Comparison of ENCODE assay signal across 27 cellular contexts in the genomic region with DNA sequence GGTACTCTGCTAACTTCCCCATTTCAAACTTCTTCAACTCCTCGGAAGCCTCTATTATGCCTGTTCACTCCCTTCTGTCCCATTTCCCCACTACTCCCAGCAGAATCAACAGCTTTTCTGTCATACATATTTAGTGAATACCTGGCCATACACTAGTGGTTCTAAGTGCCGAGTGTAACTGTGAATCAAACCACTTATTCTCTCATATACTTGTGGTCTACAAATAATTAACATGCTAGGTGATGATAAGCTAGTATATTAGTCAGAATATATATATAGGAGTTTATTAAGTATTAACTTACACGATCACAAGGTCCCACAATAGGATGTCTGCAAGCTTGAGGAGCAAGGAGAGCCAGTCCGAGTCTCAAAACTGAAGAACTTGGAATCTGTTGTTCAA.
"Had no signal": no experiment of that assay in that cellular context is flagged by ENCODE, and none has a peak within 500 bp of the region (broad histone marks: within the 10 kb centered on the region; RNA-seq: fewer than 3 reads in every experiment).

No MANE protein-coding gene starts in this region.

- DNase-seq: activated CD4-positive, alpha-beta memory T cell treated with anti-CD3 and anti-CD28 coated beads for 36 hours; activated CD4-positive, alpha-beta T cell treated with anti-CD3 and anti-CD28 coated beads, Interleukin-2, amount 10 ng/mL, durations not matched to agents 24 days and 14 days; activated CD4-positive, CD25-positive, alpha-beta regulatory T cell treated with anti-CD3 and anti-CD28 coated beads, Interleukin-2, amount 50 U/mL, for 72 hours; activated CD8-positive, alpha-beta memory T cell treated with anti-CD3 and anti-CD28 coated beads, Interleukin-2, amount 50 U/mL, for 4 hours; activated effector memory CD4-positive, alpha-beta T cell treated with anti-CD3 and anti-CD28 coated beads, Interleukin-2, amount 50 U/mL, for 16 hours; activated naive CD4-positive, alpha-beta T cell treated with anti-CD3 and anti-CD28 coated beads for 36 hours; activated naive CD8-positive, alpha-beta T cell treated with anti-CD3 and anti-CD28 coated beads, Interleukin-2, amount 10 ng/mL, durations not matched to agents 7 days and 5 days; activated T-cell treated with anti-CD3 and anti-CD28 coated beads, Interleukin-2, amount 50 U/mL, for 1 hour; cerebellar nuclear complex; colonic mucosa; effector CD8-positive, alpha-beta T cell; glutamatergic neuron; left ventricle myocardium inferior; naive thymus-derived CD4-positive, alpha-beta T cell; ovary; retina; stimulated activated CD4-positive, alpha-beta T cell treated with anti-CD3 and anti-CD28 coated beads, Interleukin-1b, Interleukin-23, amount 100 ng/mL, for 48 hours; stimulated activated CD4-positive, alpha-beta T cell treated with anti-CD3 and anti-CD28 coated beads, Interleukin-4, amount 100 ng/mL, for 4 hours; stimulated activated naive B cell treated with anti-CD40 and anti-IgM and Interleukin-4, amounts not matched to agents 10 μg/mL and 1 μg/mL and 100 μg/mL, for 72 hours; stomach; T1000; tibial artery; upper lobe of right lung; WERI-Rb-1 had no signal

- ATAC-seq: naive thymus-derived CD4-positive, alpha-beta T cell; stimulated activated naive B cell treated with anti-CD40 and anti-IgM and Interleukin-4, amounts not matched to agents 10 μg/mL and 1 μg/mL and 100 μg/mL, for 72 hours; upper lobe of right lung had no signal

- H3K36me3 Mint-ChIP-seq: activated CD4-positive, alpha-beta memory T cell treated with anti-CD3 and anti-CD28 coated beads for 36 hours; activated naive CD8-positive, alpha-beta T cell treated with anti-CD3 and anti-CD28 coated beads, Interleukin-2, amount 10 ng/mL, durations not matched to agents 7 days and 5 days; brain; naive thymus-derived CD4-positive, alpha-beta T cell; stimulated activated naive B cell treated with anti-CD40 and anti-IgM and Interleukin-4, amounts not matched to agents 10 μg/mL and 1 μg/mL and 100 μg/mL, for 72 hours had no signal

- H3K27me3 Mint-ChIP-seq: activated CD4-positive, alpha-beta memory T cell treated with anti-CD3 and anti-CD28 coated beads for 36 hours; activated CD4-positive, alpha-beta T cell treated with anti-CD3 and anti-CD28 coated beads, Interleukin-2, amount 10 ng/mL, durations not matched to agents 24 days and 14 days; activated naive CD8-positive, alpha-beta T cell treated with anti-CD3 and anti-CD28 coated beads, Interleukin-2, amount 10 ng/mL, durations not matched to agents 7 days and 5 days; brain; naive thymus-derived CD4-positive, alpha-beta T cell; progenitor cell of endocrine pancreas; stimulated activated naive B cell treated with anti-CD40 and anti-IgM and Interleukin-4, amounts not matched to agents 10 μg/mL and 1 μg/mL and 100 μg/mL, for 72 hours had no signal

- H3K4me1 Mint-ChIP-seq: activated CD4-positive, alpha-beta T cell treated with anti-CD3 and anti-CD28 coated beads, Interleukin-2, amount 10 ng/mL, durations not matched to agents 24 days and 14 days; activated naive CD8-positive, alpha-beta T cell treated with anti-CD3 and anti-CD28 coated beads, Interleukin-2, amount 10 ng/mL, durations not matched to agents 7 days and 5 days; naive thymus-derived CD4-positive, alpha-beta T cell; stimulated activated naive B cell treated with anti-CD40 and anti-IgM and Interleukin-4, amounts not matched to agents 10 μg/mL and 1 μg/mL and 100 μg/mL, for 72 hours had no signal

- H3K27ac Mint-ChIP-seq: activated CD4-positive, alpha-beta memory T cell treated with anti-CD3 and anti-CD28 coated beads for 36 hours; activated CD4-positive, alpha-beta T cell treated with anti-CD3 and anti-CD28 coated beads, Interleukin-2, amount 10 ng/mL, durations not matched to agents 24 days and 14 days; activated naive CD4-positive, alpha-beta T cell treated with anti-CD3 and anti-CD28 coated beads for 36 hours; activated naive CD8-positive, alpha-beta T cell treated with anti-CD3 and anti-CD28 coated beads, Interleukin-2, amount 10 ng/mL, durations not matched to agents 7 days and 5 days; activated T-helper 1 cell treated with anti-CD3 and anti-CD28 coated beads, Interleukin-12 subunit alpha, Interleukin-12 subunit beta, Interleukin-2, Interleukin-4 antibody, amounts not matched to agents 30 ng/mL and 10 ng/mL and 1 ng/mL, durations not matched to agents 14 hours and 24 hours and 36 hours; brain; naive thymus-derived CD4-positive, alpha-beta T cell; progenitor cell of endocrine pancreas; stimulated activated naive B cell treated with anti-CD40 and anti-IgM and Interleukin-4, amounts not matched to agents 10 μg/mL and 1 μg/mL and 100 μg/mL, for 72 hours had no signal

- H3K9me3 Mint-ChIP-seq: activated CD4-positive, alpha-beta T cell treated with anti-CD3 and anti-CD28 coated beads, Interleukin-2, amount 10 ng/mL, durations not matched to agents 24 days and 14 days; activated naive CD8-positive, alpha-beta T cell treated with anti-CD3 and anti-CD28 coated beads, Interleukin-2, amount 10 ng/mL, durations not matched to agents 7 days and 5 days; activated T-helper 1 cell treated with anti-CD3 and anti-CD28 coated beads, Interleukin-12 subunit alpha, Interleukin-12 subunit beta, Interleukin-2, Interleukin-4 antibody, amounts not matched to agents 30 ng/mL and 10 ng/mL and 1 ng/mL, durations not matched to agents 14 hours and 24 hours and 36 hours had no signal

- H3K4me3 Mint-ChIP-seq: activated CD4-positive, alpha-beta memory T cell treated with anti-CD3 and anti-CD28 coated beads for 36 hours; activated CD4-positive, alpha-beta T cell treated with anti-CD3 and anti-CD28 coated beads, Interleukin-2, amount 10 ng/mL, durations not matched to agents 24 days and 14 days; activated naive CD4-positive, alpha-beta T cell treated with anti-CD3 and anti-CD28 coated beads for 36 hours; activated naive CD8-positive, alpha-beta T cell treated with anti-CD3 and anti-CD28 coated beads, Interleukin-2, amount 10 ng/mL, durations not matched to agents 7 days and 5 days; activated T-helper 1 cell treated with anti-CD3 and anti-CD28 coated beads, Interleukin-12 subunit alpha, Interleukin-12 subunit beta, Interleukin-2, Interleukin-4 antibody, amounts not matched to agents 30 ng/mL and 10 ng/mL and 1 ng/mL, durations not matched to agents 14 hours and 24 hours and 36 hours; brain; naive thymus-derived CD4-positive, alpha-beta T cell; stimulated activated naive B cell treated with anti-CD40 and anti-IgM and Interleukin-4, amounts not matched to agents 10 μg/mL and 1 μg/mL and 100 μg/mL, for 72 hours had no signal
